In the genomic region with DNA sequence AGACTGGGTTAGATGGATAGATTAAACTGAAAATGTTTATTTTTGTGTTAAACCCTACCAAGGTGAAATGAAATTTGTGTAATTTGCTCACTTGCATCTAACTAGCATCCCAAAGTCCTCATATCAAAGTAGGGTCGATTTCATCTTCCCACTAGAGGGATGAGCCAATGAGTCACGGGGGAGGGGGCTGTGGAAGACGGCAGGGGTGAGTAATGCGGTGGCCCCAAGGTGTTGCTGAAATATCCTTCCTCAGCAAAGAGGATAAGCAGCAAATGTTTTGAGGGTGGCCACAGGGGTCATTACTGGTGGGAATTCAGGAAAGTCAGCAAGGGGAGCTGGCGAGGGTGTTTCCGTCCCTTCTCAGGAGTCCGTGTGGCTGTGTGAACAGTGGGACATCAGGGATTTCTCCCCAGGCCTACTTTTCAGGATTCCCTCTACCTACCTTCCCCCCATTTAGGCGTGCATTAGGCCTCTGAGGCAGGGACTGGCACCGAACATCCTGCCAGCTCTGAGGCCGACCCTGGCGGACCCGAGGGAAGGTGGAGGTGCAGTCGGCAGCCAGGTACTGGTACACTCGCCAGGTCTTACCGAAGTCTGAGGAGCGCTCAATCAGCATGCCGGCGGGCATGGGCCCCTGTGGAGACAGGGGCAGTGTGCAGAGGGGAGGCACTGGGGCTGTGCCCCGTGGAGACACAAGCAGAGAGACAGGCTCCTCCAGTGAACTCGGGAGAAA, we compare ENCODE assay signal across 17 cellular contexts. TPM values are rescaled to one million over a fixed set of nuclear protein-coding genes. Genes with fewer than 3 reads are reported as not detected.
"Had no signal": no experiment of that assay in that cellular context is flagged by ENCODE, and none has a peak within 500 bp of the region (broad histone marks: within the 10 kb centered on the region; RNA-seq: fewer than 3 reads in every experiment).

No MANE protein-coding gene starts in this region.

- ATAC-seq: activated CD4-positive, CD25-positive, alpha-beta regulatory T cell treated with anti-CD3 and anti-CD28 coated beads, Interleukin-2, amount 50 U/mL, for 24 hours; right cardiac atrium had no signal

- H3K4me1 Mint-ChIP-seq: immature natural killer cell had no signal

- DNase-seq: activated naive CD4-positive, alpha-beta T cell; aorta; immature natural killer cell; stimulated activated CD4-positive, alpha-beta T cell treated with anti-CD3 and anti-CD28 coated beads, Interleukin-15, amount 100 ng/mL, for 24 hours; stimulated activated CD4-positive, alpha-beta T cell treated with anti-CD3 and anti-CD28 coated beads, Interleukin-4, amount 100 ng/mL, for 1 hour; stimulated activated naive CD4-positive, alpha-beta T cell; SW 1271; trophoblast cell had no signal

- H3K4me3 ChIP-seq: esophagus muscularis mucosa, skin epidermis had no signal

- H3K27ac Mint-ChIP-seq: immature natural killer cell, progenitor cell of endocrine pancreas had no signal

- H3K9me3 Mint-ChIP-seq: activated T-helper 1 cell treated with anti-CD3 and anti-CD28 coated beads, Interleukin-12 subunit alpha, Interleukin-12 subunit beta, Interleukin-2, Interleukin-4 antibody, amounts not matched to agents 30 ng/mL and 10 ng/mL and 1 ng/mL, durations not matched to agents 14 hours and 24 hours and 36 hours; immature natural killer cell; nephron had no signal

- H3K9me3 ChIP-seq: esophagus muscularis mucosa had no signal

- H3K36me3 ChIP-seq: esophagus muscularis mucosa had no signal

- H3K27ac ChIP-seq: esophagus muscularis mucosa, skin epidermis had no signal

- H3K27me3 ChIP-seq: esophagus muscularis mucosa had no signal

- H3K4me3 Mint-ChIP-seq: activated T-helper 1 cell treated with anti-CD3 and anti-CD28 coated beads, Interleukin-12 subunit alpha, Interleukin-12 subunit beta, Interleukin-2, Interleukin-4 antibody, amounts not matched to agents 30 ng/mL and 10 ng/mL and 1 ng/mL, durations not matched to agents 14 hours and 24 hours and 36 hours; immature natural killer cell; nephron had no signal

RNA-seq across cellular contexts. Expression of a gene that starts 50.7 kb away (rescaled TPM):
- total RNA-seq: activated CD8-positive, alpha-beta memory T cell treated with anti-CD3 and anti-CD28 coated beads for 36 hours; omental fat pad had no signal
- polyA plus RNA-seq: immature natural killer cell had no signal
